Comparison of ENCODE assay signal across 8 cellular contexts in genomic region chr11:130894322-130895025, GRCh38. TPM values are rescaled to one million over a fixed set of nuclear protein-coding genes. Genes with fewer than 3 reads are reported as not detected.
DNase-seq lines count a peak whose midpoint lies in the region; ATAC-seq, FAIRE-seq and TF ChIP-seq lines count a peak whose summit lies in the region.

No MANE protein-coding gene starts in this region.

- CTCF ChIA-PET in A549 (lab: Yijun Ruan, JAX): interaction anchor here (0.5 to 9.3 kb wide), 21 partner anchors 8 to 504 kb away, joined by 3 to 119 read pairs (median 5); partner anchors contain the start of genes ADAMTS15, ADAMTS8 and SNX19

- no peak overlapping the region for H3K27ac Mint-ChIP-seq in central memory CD8-positive, alpha-beta T cell (ENCODE audit: low read depth)

- no peaks in the 10 kb centered on the region for H3K9me3 Mint-ChIP-seq in central memory CD8-positive, alpha-beta T cell

- peaks cover 36% of the 10 kb centered on the region for H3K36me3 Mint-ChIP-seq in central memory CD8-positive, alpha-beta T cell (ENCODE audit: insufficient read depth)

- FAIRE-seq in A549 (lab: Jason Lieb, UNC): no peak

- TF ChIP-seq CTCF in A549 (IDR thresholded peaks at IDR 0.05): peak; percentile 65

- 20% methylated on average over 6 of the region's 6 CpGs for WGBS in A549 (ENCODE audit: missing lambda C conversion rate)

- intact Hi-C loops in left colon (cut with DNase I, micrococcal nuclease): loop anchor here in 1 of 2 donors (10.0 kb wide), 1 partner anchor 460 kb away; no protein-coding TSS in a partner anchor

- peak; percentile 61 to 69; a peak in 4 of 5 replicates for TF ChIP-seq RAD21 in A549 (conservative IDR thresholded peaks at IDR 0.05 in 1 of 2, IDR thresholded peaks at IDR 0.05 in 1 of 2)

- no peak overlapping the region for H3K4me3 ChIP-seq in A549

- ATAC-seq in A549: peak; percentile 75 to 89; a peak in 4 of 6 replicates
- ATAC-seq in GM18511 (IDR thresholded peaks at IDR 0.05; ENCODE audit: unreplicated experiment): peak; percentile 97
- peak; percentile 78 for ATAC-seq in HG03095 (IDR thresholded peaks at IDR 0.05; ENCODE audit: unreplicated experiment)
- ATAC-seq in central memory CD8-positive, alpha-beta T cell (replicated peaks; ENCODE audit: extremely low read depth, poor library complexity, severe bottlenecking): peak; percentile 75
- ATAC-seq in left colon: peak; percentile 94

- peak; percentile 20 to 66 for DNase-seq in A549 (ENCODE audit: low read depth in 1 of 2, low spot score in 1 of 2)
- DNase-seq in NCI-H2171 treated with DMSO at 0.1 percent for 48 hours (lab: John Stamatoyannopoulos, UW): peak; percentile 54
- DNase-seq in activated CD4-positive, CD25-positive, alpha-beta regulatory T cell (lab: John Stamatoyannopoulos, UW): peak; percentile 13 to 39 (median 25)
- DNase-seq in central memory CD8-positive, alpha-beta T cell (ENCODE audit: low spot score in 2 of 2): peak; percentile 43 to 46
- peak; percentile 54 to 78 for DNase-seq in left colon
- peak; percentile 45 to 57 for DNase-seq in stimulated activated CD4-positive, alpha-beta T cell treated with anti-CD3 and anti-CD28 coated beads, Interleukin-2, amount 100 ng/mL, for 48 hours

- H3K27ac ChIP-seq in A549: 0 out of 6 replicates have a peak overlapping the region, but pooled peaks of 1 of the 2 experiments have one; percentile 22

- H3K4me1 ChIP-seq in A549: peaks cover 18% of the 10 kb centered on the region; the same call in 2 of the 3 replicates

- H3K27me3 Mint-ChIP-seq in central memory CD8-positive, alpha-beta T cell: no peaks in the 10 kb centered on the region

- H3K4me1 Mint-ChIP-seq in central memory CD8-positive, alpha-beta T cell: peaks cover 7% of the 10 kb centered on the region

- no peaks in the 10 kb centered on the region for H3K9me3 ChIP-seq in A549

- no peak overlapping the region for H3K4me2 ChIP-seq in A549

- POLR2A ChIA-PET in A549 (lab: Yijun Ruan, JAX): no interaction called here

- H3K4me3 Mint-ChIP-seq in central memory CD8-positive, alpha-beta T cell: no peak overlapping the region

- no peak for TF ChIP-seq POLR2A in A549 (IDR thresholded peaks at IDR 0.05; ENCODE audit: low read length)

- TF ChIP-seq EP300 in A549 (IDR thresholded peaks at IDR 0.05): no peak

TF ChIP-seq in A549, 52 proteins besides CTCF, POLR2A, EP300 and RAD21:
- TF ChIP-seq SMC3 (IDR thresholded peaks at IDR 0.05) (peak; percentile 57), ZFP36 (IDR thresholded peaks at IDR 0.05; ENCODE audit: borderline replicate concordance, partially characterized antibody) (no peak)

RNA-seq across cellular contexts. Expression of gene SNX19, which starts 21.8 kb away (rescaled TPM):
- polyA plus RNA-seq in A549 (2011; rRNA removed): 26.7 and 34.4 TPM in 2 replicates
- 8.2 and 11.8 TPM in 2 replicates for polyA plus RNA-seq in A549 (2012; cell fraction: cytosol; rRNA removed)
- 15.2 and 25.0 TPM in 2 replicates for polyA plus RNA-seq in A549 (2012; cell fraction: nucleus; rRNA removed)
- polyA plus RNA-seq in A549 (2017; fragmentation: RNase III; extraction: RNeasy Plus Mini Kit Qiagen cat#74134 plus additional on column Dnase treatment): 13.4 to 16.4 TPM (median 14.9 TPM) in 3 replicates
- 107 and 109 TPM in 2 replicates for polyA minus RNA-seq in A549 (2011; rRNA and poly(A)+ RNA removed)
- 10 to 100 TPM; 59.0 to 60.6 TPM for total RNA-seq in left colon
